8 cellular contexts compared by ENCODE assay signal in genomic region chr5:157917909-157918809, GRCh38. TPM values are rescaled to one million over a fixed set of nuclear protein-coding genes. Genes with fewer than 3 reads are reported as not detected.
A peak's percentile ranks its signal among the peaks of the same experiment; 100 is the strongest.
DNase-seq lines count a peak whose midpoint lies in the region; ATAC-seq and TF ChIP-seq lines count a peak whose summit lies in the region.

No MANE protein-coding gene starts in this region.

- peak overlapping the region in 3 of 4 donors; percentile 45 to 89 (median 70) for H3K27ac ChIP-seq in Peyer's patch
- no peak overlapping the region for H3K27ac ChIP-seq in psoas muscle

- 81 to 88% (median 85%) methylated on average over 8 of the region's 8 CpGs for WGBS in psoas muscle, 3 donors

- H3K4me1 ChIP-seq in Peyer's patch (peaks cover 0 to 39% (median 3%) of the 10 kb centered on the region in 4 donors), psoas muscle (peaks cover 11% of the 10 kb centered on the region)

- no peaks in the 10 kb centered on the region for H3K27me3 ChIP-seq in Peyer's patch
- H3K27me3 ChIP-seq in psoas muscle (ENCODE audit: insufficient read depth in 3 of 3, low read length in 2 of 3), result no peaks in the 10 kb centered on the region

- H3K4me1 Mint-ChIP-seq in activated T-helper 1 cell treated with anti-CD3 and anti-CD28 coated beads, Interleukin-12 subunit alpha, Interleukin-12 subunit beta, Interleukin-2, Interleukin-4 antibody, amounts not matched to agents 30 ng/mL and 10 ng/mL and 1 ng/mL, durations not matched to agents 14 hours and 24 hours and 36 hours (ENCODE audit: low read depth), result peaks cover 30% of the 10 kb centered on the region

- TF ChIP-seq CTCF in Peyer's patch (IDR thresholded peaks at IDR 0.05) (peak in 5 of 6 experiments; percentile 26 to 65 (median 52)), psoas muscle (IDR thresholded peaks at IDR 0.05) (peak; percentile 33)

- H3K9me3 Mint-ChIP-seq in activated T-helper 1 cell treated with anti-CD3 and anti-CD28 coated beads, Interleukin-12 subunit alpha, Interleukin-12 subunit beta, Interleukin-2, Interleukin-4 antibody, amounts not matched to agents 30 ng/mL and 10 ng/mL and 1 ng/mL, durations not matched to agents 14 hours and 24 hours and 36 hours, result no peaks in the 10 kb centered on the region

- H3K36me3 ChIP-seq in Peyer's patch (no peaks in the 10 kb centered on the region), psoas muscle (ENCODE audit: insufficient read depth in 1 of 2, low read depth in 1 of 2) (no peaks in the 10 kb centered on the region)

- peak; percentile 70 for ATAC-seq in HG03280 (IDR thresholded peaks at IDR 0.05; ENCODE audit: unreplicated experiment)
- ATAC-seq in psoas muscle, result peak in 3 of 4 donors; percentile 45 to 55 (median 51)

- no peak overlapping the region for H3K4me3 Mint-ChIP-seq in activated T-helper 1 cell treated with anti-CD3 and anti-CD28 coated beads, Interleukin-12 subunit alpha, Interleukin-12 subunit beta, Interleukin-2, Interleukin-4 antibody, amounts not matched to agents 30 ng/mL and 10 ng/mL and 1 ng/mL, durations not matched to agents 14 hours and 24 hours and 36 hours

- DNase-seq in SKM-1 treated with dmso at 0.1 percent for 144 hours (lab: John Stamatoyannopoulos, UW; ENCODE audit: unreplicated experiment) (peak; percentile 19), SKM-1 (lab: John Stamatoyannopoulos, UW; ENCODE audit: unreplicated experiment) (no peak), Peyer's patch (peak; percentile 67 to 88 (median 72)), foreskin melanocyte (peak; percentile 87), psoas muscle (peak; percentile 60 to 72), DMS79 (lab: John Stamatoyannopoulos, UW) (no peak)
- DNase-seq in activated T-helper 1 cell treated with anti-CD3 and anti-CD28 coated beads, Interleukin-12 subunit alpha, Interleukin-12 subunit beta, Interleukin-2, Interleukin-4 antibody, amounts not matched to agents 30 ng/mL and 10 ng/mL and 1 ng/mL, durations not matched to agents 14 hours and 24 hours and 36 hours (ENCODE audit: low spot score), result peak; percentile 33

- H3K27me3 Mint-ChIP-seq in activated T-helper 1 cell treated with anti-CD3 and anti-CD28 coated beads, Interleukin-12 subunit alpha, Interleukin-12 subunit beta, Interleukin-2, Interleukin-4 antibody, amounts not matched to agents 30 ng/mL and 10 ng/mL and 1 ng/mL, durations not matched to agents 14 hours and 24 hours and 36 hours (ENCODE audit: insufficient read depth), result no peaks in the 10 kb centered on the region

- no peak overlapping the region for H3K27ac Mint-ChIP-seq in activated T-helper 1 cell treated with anti-CD3 and anti-CD28 coated beads, Interleukin-12 subunit alpha, Interleukin-12 subunit beta, Interleukin-2, Interleukin-4 antibody, amounts not matched to agents 30 ng/mL and 10 ng/mL and 1 ng/mL, durations not matched to agents 14 hours and 24 hours and 36 hours

- no peak for TF ChIP-seq POLR2A in Peyer's patch (IDR thresholded peaks at IDR 0.05)

- no peaks in the 10 kb centered on the region for H3K36me3 Mint-ChIP-seq in activated T-helper 1 cell treated with anti-CD3 and anti-CD28 coated beads, Interleukin-12 subunit alpha, Interleukin-12 subunit beta, Interleukin-2, Interleukin-4 antibody, amounts not matched to agents 30 ng/mL and 10 ng/mL and 1 ng/mL, durations not matched to agents 14 hours and 24 hours and 36 hours (ENCODE audit: low read depth)

- H3K9me3 ChIP-seq in Peyer's patch, result no peaks in the 10 kb centered on the region
- no peaks in the 10 kb centered on the region for H3K9me3 ChIP-seq in psoas muscle

- H3K4me3 ChIP-seq in Peyer's patch (no peak overlapping the region), psoas muscle (no peak overlapping the region)

- intact Hi-C loops in activated T-helper 1 cell treated with anti-CD3 and anti-CD28 coated beads, Interleukin-12 subunit alpha, Interleukin-12 subunit beta, Interleukin-2, Interleukin-4 antibody, amounts not matched to agents 30 ng/mL and 10 ng/mL and 1 ng/mL, durations not matched to agents 14 hours and 24 hours and 36 hours (cut with micrococcal nuclease), result loop anchor here (1.0 to 2.0 kb wide), 5 partner anchors 31 to 156 kb away; no protein-coding TSS in a partner anchor
- intact Hi-C loops in psoas muscle (cut with DNase I), result loop anchor here in 1 of 2 donors (5.0 kb wide), 1 partner anchor 61 kb away; the partner anchor contains the start of gene CLINT1

RNA-seq across cellular contexts. Expression of gene CLINT1, which starts 59.2 kb away (rescaled TPM):
- total RNA-seq in Peyer's patch, result 100 to 1,000 TPM; 115 to 177 (median 133) TPM
- 90.5 and 93.1 TPM in 2 replicates for total RNA-seq in activated T-helper 1 cell treated with anti-CD3 and anti-CD28 coated beads, Interleukin-12 subunit alpha, Interleukin-12 subunit beta, Interleukin-2, Interleukin-4 antibody, amounts not matched to agents 30 ng/mL and 10 ng/mL and 1 ng/mL, durations not matched to agents 14 hours and 24 hours and 36 hours
- 10 to 100 TPM; 50.8 to 83.3 (median 68.4) TPM for total RNA-seq in psoas muscle
- 10 to 100 TPM; 37.9 to 89.7 (median 56.6) TPM for polyA plus RNA-seq in psoas muscle

Comparison
In these comparisons a context has a peak if more than half of its experiments do, and no peak if none do; other contexts are left out.
1. DNase-seq: peak in SKM-1 treated with dmso at 0.1 percent for 144 hours (single experiment), Peyer's patch (3 of 3), activated T-helper 1 cell treated with anti-CD3 and anti-CD28 coated beads, Interleukin-12 subunit alpha, Interleukin-12 subunit beta, Interleukin-2, Interleukin-4 antibody, amounts not matched to agents 30 ng/mL and 10 ng/mL and 1 ng/mL, durations not matched to agents 14 hours and 24 hours and 36 hours (single experiment), foreskin melanocyte (single experiment) and psoas muscle (2 of 2); none in SKM-1 (single experiment) and DMS79 (single experiment).